Comparison of ENCODE assay signal across 9 cellular contexts in the genomic region with DNA sequence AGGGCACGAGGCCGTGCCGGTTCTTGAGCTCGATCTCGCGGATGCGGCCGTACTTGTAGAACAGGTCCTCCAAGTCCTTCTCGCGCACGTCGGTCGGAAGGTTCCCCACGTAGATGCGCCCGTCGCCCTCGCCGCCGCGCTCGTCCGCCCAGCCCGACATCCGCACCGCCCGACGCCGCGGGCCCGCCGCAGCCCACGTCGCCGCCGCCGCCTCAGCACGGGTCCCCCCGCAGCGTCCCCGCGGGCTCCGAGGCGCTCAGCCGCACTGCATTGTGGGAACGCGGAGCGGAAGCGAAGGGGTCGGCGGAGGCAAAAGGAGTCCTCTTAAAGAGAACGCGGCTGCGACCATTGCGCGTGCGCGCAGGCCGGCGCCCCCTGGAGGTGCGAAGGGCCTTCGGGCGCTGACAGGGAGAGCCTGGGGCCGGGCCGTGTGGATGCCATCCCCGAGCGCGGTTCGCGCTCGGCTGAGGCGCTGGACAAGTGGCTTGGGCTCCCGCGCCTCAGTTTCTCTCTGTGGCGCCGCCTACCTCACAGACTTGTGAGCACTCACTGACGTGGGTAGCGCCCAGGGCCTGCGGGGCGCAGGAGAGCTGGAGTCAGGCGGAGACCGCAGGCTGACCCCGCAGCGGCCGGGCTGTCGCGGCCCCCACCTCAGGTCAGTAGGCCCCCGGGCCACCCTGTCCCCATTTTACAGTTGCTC. TPM values are rescaled to one million over a fixed set of nuclear protein-coding genes. Genes with fewer than 3 reads are reported as not detected.
DNase-seq lines count a peak whose midpoint lies in the region; ATAC-seq, FAIRE-seq and TF ChIP-seq lines count a peak whose summit lies in the region.
"Had no signal": no experiment of that assay in that cellular context is flagged by ENCODE, and none has a peak within 500 bp of the region (broad histone marks: within the 10 kb centered on the region; RNA-seq: fewer than 3 reads in every experiment).

A gene with protein sequence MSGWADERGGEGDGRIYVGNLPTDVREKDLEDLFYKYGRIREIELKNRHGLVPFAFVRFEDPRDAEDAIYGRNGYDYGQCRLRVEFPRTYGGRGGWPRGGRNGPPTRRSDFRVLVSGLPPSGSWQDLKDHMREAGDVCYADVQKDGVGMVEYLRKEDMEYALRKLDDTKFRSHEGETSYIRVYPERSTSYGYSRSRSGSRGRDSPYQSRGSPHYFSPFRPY (minus strand): TSS at position 299 of the 700 bp plus-strand sequence. CDS start 139 bp downstream, at position 160.

- H2AFZ ChIP-seq in keratinocyte (ENCODE audit: control insufficient read depth, low read length), result peak within 1 kb of the TSS; percentile 90

- H3K27ac Mint-ChIP-seq in central memory CD8-positive, alpha-beta T cell (ENCODE audit: low read depth), result peak within 1 kb of the TSS; percentile 88

- H4K20me1 ChIP-seq in keratinocyte (ENCODE audit: control insufficient read depth, extremely low read depth, insufficient read depth, low read length), result peaks cover 11% of the 10 kb centered on the region

- peak within 1 kb of the TSS; percentile 88 for H3K4me3 Mint-ChIP-seq in central memory CD8-positive, alpha-beta T cell

- peak within 1 kb of the TSS; percentile 77 for H3K27ac ChIP-seq in keratinocyte (ENCODE audit: control insufficient read depth, insufficient read depth, low read length)

- dilution Hi-C loops in keratinocyte (cut with MboI; ENCODE audit: extremely low pct_ligation_motif_present, low sequenced_read_pairs), result no loop called here

- peaks cover 34% of the 10 kb centered on the region for H3K36me3 Mint-ChIP-seq in central memory CD8-positive, alpha-beta T cell (ENCODE audit: insufficient read depth)

- H3K9ac ChIP-seq in keratinocyte (ENCODE audit: control insufficient read depth, extremely low read depth, insufficient read depth, low read length), result peak within 1 kb of the TSS; percentile 87

- H3K36me3 ChIP-seq in keratinocyte (ENCODE audit: control insufficient read depth in 2 of 2, extremely low read depth in 1 of 2, insufficient read depth in 2 of 2, low read length in 2 of 2), result peaks cover 3 to 13% of the 10 kb centered on the region in 2 experiments

- peaks cover 22% of the 10 kb centered on the region for H3K4me1 ChIP-seq in keratinocyte (ENCODE audit: control insufficient read depth, extremely low read depth, insufficient read depth, low read length)

- peak within 1 kb of the TSS; percentile 90 to 97 (median 91) for H3K4me3 ChIP-seq in keratinocyte (ENCODE audit: control insufficient read depth in 2 of 3, extremely low read depth in 1 of 3, insufficient read depth in 2 of 3, low read depth in 1 of 3, low read length in 3 of 3)

- TF ChIP-seq CTCF in AG09319 (IDR thresholded peaks at IDR 0.05; ENCODE audit: low read depth, low read length) (peak; percentile 84), keratinocyte (optimal IDR thresholded peaks at IDR 0.05 in 1 of 3, IDR thresholded peaks at IDR 0.05 in 1 of 3, conservative IDR thresholded peaks at IDR 0.05 in 1 of 3; ENCODE audit: extremely low read depth in 1 of 3, insufficient read depth in 2 of 3, low read length in 3 of 3) (peak; percentile 79 to 88 (median 83))

- FAIRE-seq in keratinocyte (lab: Jason Lieb, UNC), result no peak
- FAIRE-seq: colon had no signal

- ATAC-seq in GM19025 (IDR thresholded peaks at IDR 0.05; ENCODE audit: low read depth, unreplicated experiment) (peak; percentile 87), HG03342 (IDR thresholded peaks at IDR 0.05; ENCODE audit: unreplicated experiment) (peak; percentile 82)
- peak; percentile 92 for ATAC-seq in central memory CD8-positive, alpha-beta T cell (replicated peaks; ENCODE audit: extremely low read depth, poor library complexity, severe bottlenecking)

- H3K9me1 ChIP-seq in keratinocyte (ENCODE audit: control insufficient read depth, extremely low read depth, insufficient read depth, low read length), result no peaks in the 10 kb centered on the region

- H3K4me1 Mint-ChIP-seq in central memory CD8-positive, alpha-beta T cell, result peaks cover 58% of the 10 kb centered on the region

- H3K9me3 ChIP-seq in keratinocyte (ENCODE audit: control insufficient read depth, low read depth, low read length), result no peaks in the 10 kb centered on the region

- no peaks in the 10 kb centered on the region for H3K27me3 Mint-ChIP-seq in central memory CD8-positive, alpha-beta T cell

- DNase-seq in AG09319 (ENCODE audit: extremely low read depth, low read depth) (peak; percentile 95), NCI-H345 treated with DMSO at 0.1 percent for 48 hours (lab: John Stamatoyannopoulos, UW; ENCODE audit: unreplicated experiment) (peak; percentile 87), keratinocyte (ENCODE audit: low read depth, low spot score) (peak; percentile 78)
- DNase-seq in activated CD4-positive, CD25-positive, alpha-beta regulatory T cell treated with anti-CD3 and anti-CD28 coated beads, Interleukin-2, amount 50 U/mL, for 16 hours (ENCODE audit: low read depth, low spot score), result peak; percentile 99
- peak; percentile 94 to 96 for DNase-seq in central memory CD8-positive, alpha-beta T cell (ENCODE audit: low spot score in 2 of 2)
- peak; percentile 96 to 97 for DNase-seq in stimulated activated CD4-positive, alpha-beta T cell treated with anti-CD3 and anti-CD28 coated beads, Interleukin-15, amount 100 ng/mL, for 1 hour (ENCODE audit: low read depth in 1 of 2, low spot score in 1 of 2)

- H3K4me2 ChIP-seq in keratinocyte (ENCODE audit: control insufficient read depth, extremely low read depth, insufficient read depth, low read depth, low read length), result peak within 1 kb of the TSS; percentile 99

- H3K27me3 ChIP-seq in keratinocyte (ENCODE audit: control insufficient read depth, extremely low read depth, insufficient read depth, low read length), result no peaks in the 10 kb centered on the region

- peaks cover 68% of the 10 kb centered on the region for H3K79me2 ChIP-seq in keratinocyte (ENCODE audit: control insufficient read depth, insufficient read depth, low read length)

- no peaks in the 10 kb centered on the region for H3K9me3 Mint-ChIP-seq in central memory CD8-positive, alpha-beta T cell

RNA-seq across cellular contexts. Expression of the gene that starts here (rescaled TPM):
- polyA plus RNA-seq in keratinocyte, result 108 to 175 TPM (median 159 TPM) in 3 replicates
- 143 TPM for polyA plus RNA-seq in keratinocyte (2011; ENCODE audit: low read depth)
- polyA plus RNA-seq in keratinocyte (2011; cell fraction: cytosol; rRNA removed), result 131 and 134 TPM in 2 replicates
- 91.1 and 124 TPM in 2 replicates for polyA plus RNA-seq in keratinocyte (2011; cell fraction: nucleus; rRNA removed)
- polyA plus RNA-seq in keratinocyte (2012; ENCODE audit: low replicate concordance), result 145 and 189 TPM in 2 replicates
- 41.8 to 67.7 TPM (median 43.1 TPM) in 3 replicates for polyA minus RNA-seq in keratinocyte
- polyA minus RNA-seq in keratinocyte (2011; cell fraction: cytosol; rRNA and poly(A)+ RNA removed), result 142 TPM
- 18.4 and 23.5 TPM in 2 replicates for polyA minus RNA-seq in keratinocyte (2011; cell fraction: nucleus; rRNA and poly(A)+ RNA removed)

Comparison
In these comparisons a context has a peak if more than half of its experiments do, and no peak if none do; other contexts are left out.
1. Peak in every context shown above with its lines: DNase-seq, ATAC-seq, H3K4me3 ChIP-seq and H3K27ac ChIP-seq.